Comparison of ENCODE assay signal across 8 cellular contexts in the genomic region with DNA sequence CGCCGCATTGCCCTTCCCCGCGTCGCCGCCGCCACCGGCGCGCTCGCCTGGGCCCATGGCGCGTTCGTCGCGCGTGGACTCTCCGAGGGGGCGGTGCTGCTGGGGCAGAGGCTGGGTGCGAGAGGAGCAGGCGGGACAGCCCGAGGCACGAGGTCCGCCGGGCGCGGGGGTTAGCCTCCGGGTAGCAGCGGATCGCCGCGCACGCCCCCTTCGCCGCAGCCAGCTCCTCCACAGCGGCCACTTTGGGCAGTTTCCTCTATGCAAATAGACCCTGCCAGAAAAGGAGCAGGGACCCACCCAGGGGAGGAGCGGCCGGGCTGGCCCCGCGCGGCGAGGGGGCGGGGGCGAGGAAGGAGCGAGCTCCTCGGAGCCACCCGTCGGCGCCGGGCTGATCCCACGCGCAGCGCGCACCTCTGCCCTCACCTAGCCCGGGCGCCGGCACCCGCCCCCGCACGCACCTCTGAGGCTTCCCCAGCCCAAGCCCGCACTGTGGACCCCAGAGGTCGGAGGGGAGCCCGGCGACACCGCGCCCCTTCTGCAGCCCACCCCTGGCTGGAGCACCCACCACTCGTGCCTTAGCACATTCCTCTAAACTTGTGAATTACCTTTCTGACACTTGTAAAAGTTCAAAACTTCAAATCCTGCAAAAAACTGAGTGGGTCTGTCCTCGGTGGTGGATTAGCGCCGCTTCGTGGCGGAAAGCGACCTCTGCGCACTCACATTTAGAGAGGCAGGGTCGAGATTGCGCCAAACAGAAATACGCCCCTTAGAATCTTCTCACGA. TPM values are rescaled to one million over a fixed set of nuclear protein-coding genes. Genes with fewer than 3 reads are reported as not detected.
DNase-seq lines count a peak whose midpoint lies in the region; ATAC-seq and TF ChIP-seq lines count a peak whose summit lies in the region.

A gene (minus strand): TSS at position 253 of the 783 bp plus-strand sequence.

- H3K27me3 ChIP-seq in upper lobe of left lung, result peaks cover 0 to 9% (median 4%) of the 10 kb centered on the region in 4 donors

- TF ChIP-seq CTCF in fibroblast of villous mesenchyme (IDR thresholded peaks at IDR 0.05; ENCODE audit: insufficient read depth, low read depth, low read length) (peak; percentile 70), upper lobe of left lung (IDR thresholded peaks at IDR 0.05) (peak in 5 of 6 experiments; percentile 37 to 61 (median 51))

- peak within 1 kb of the TSS in 1 of 4 donors; percentile 14 for H3K27ac ChIP-seq in upper lobe of left lung

- DNase-seq in DMS79 treated with DMSO at 0.1 percent for 48 hours (lab: John Stamatoyannopoulos, UW) (peak; percentile 6), DMS79 (lab: John Stamatoyannopoulos, UW) (no peak), NCI-H345 (lab: John Stamatoyannopoulos, UW) (peak; percentile 23), fibroblast of villous mesenchyme (ENCODE audit: low read depth) (peak; percentile 50), upper lobe of left lung (peak; percentile 60 to 91), HCEC 1CT (no peak)
- DNase-seq in natural killer cell treated with Interleukin-12 subunit alpha and Interleukin-12 subunit beta and Interleukin-15 and Interleukin-18, amount 100 ng/mL, for 72 hours (ENCODE audit: low spot score), result peak; percentile 84

- TF ChIP-seq EP300 in upper lobe of left lung (IDR thresholded peaks at IDR 0.05), result no peak

- no peak for TF ChIP-seq POLR2A in upper lobe of left lung (IDR thresholded peaks at IDR 0.05)

- H3K27ac Mint-ChIP-seq in activated T-helper 17 cell treated with anti-CD3 and anti-CD28 coated beads, Interleukin-2, amount 50 U/mL, for 72 hours, result no peak within 1 kb of the TSS
- no peak within 1 kb of the TSS for H3K27ac Mint-ChIP-seq in natural killer cell treated with Interleukin-12 subunit alpha and Interleukin-12 subunit beta and Interleukin-15 and Interleukin-18, amount 100 ng/mL, for 72 hours

- peaks cover 35% of the 10 kb centered on the region for H3K27me3 Mint-ChIP-seq in activated T-helper 17 cell treated with anti-CD3 and anti-CD28 coated beads, Interleukin-2, amount 50 U/mL, for 72 hours
- H3K27me3 Mint-ChIP-seq in natural killer cell treated with Interleukin-12 subunit alpha and Interleukin-12 subunit beta and Interleukin-15 and Interleukin-18, amount 100 ng/mL, for 72 hours, result peaks cover 37 to 48% of the 10 kb centered on the region in 2 donors

- 2 to 3% methylated on average over 11 to 43 of the region's 78 CpGs for WGBS in upper lobe of left lung, 2 donors

- no peaks in the 10 kb centered on the region for H3K36me3 ChIP-seq in upper lobe of left lung

- peak within 1 kb of the TSS; percentile 47 for H3K4me3 ChIP-seq in fibroblast of villous mesenchyme (ENCODE audit: low read depth, low read length)
- H3K4me3 ChIP-seq in upper lobe of left lung, result peak within 1 kb of the TSS; percentile 3 to 63 (median 48)

- H3K4me1 Mint-ChIP-seq in activated T-helper 17 cell treated with anti-CD3 and anti-CD28 coated beads, Interleukin-2, amount 50 U/mL, for 72 hours, result no peaks in the 10 kb centered on the region
- peaks cover 6 to 10% of the 10 kb centered on the region in 2 donors for H3K4me1 Mint-ChIP-seq in natural killer cell treated with Interleukin-12 subunit alpha and Interleukin-12 subunit beta and Interleukin-15 and Interleukin-18, amount 100 ng/mL, for 72 hours (ENCODE audit: low read depth in 2 of 2)

- H3K9me3 ChIP-seq in upper lobe of left lung, result peaks cover 0 to 12% (median 5%) of the 10 kb centered on the region in 4 donors

- H3K9me3 Mint-ChIP-seq in activated T-helper 17 cell treated with anti-CD3 and anti-CD28 coated beads, Interleukin-2, amount 50 U/mL, for 72 hours, result peaks cover 14% of the 10 kb centered on the region
- peaks cover 8% of the 10 kb centered on the region for H3K9me3 Mint-ChIP-seq in natural killer cell treated with Interleukin-12 subunit alpha and Interleukin-12 subunit beta and Interleukin-15 and Interleukin-18, amount 100 ng/mL, for 72 hours

- H3K36me3 Mint-ChIP-seq in activated T-helper 17 cell treated with anti-CD3 and anti-CD28 coated beads, Interleukin-2, amount 50 U/mL, for 72 hours (ENCODE audit: low read depth), result peaks cover 16% of the 10 kb centered on the region
- peaks cover 17% of the 10 kb centered on the region for H3K36me3 Mint-ChIP-seq in natural killer cell treated with Interleukin-12 subunit alpha and Interleukin-12 subunit beta and Interleukin-15 and Interleukin-18, amount 100 ng/mL, for 72 hours

- peak; percentile 59 for ATAC-seq in activated T-helper 17 cell treated with anti-CD3 and anti-CD28 coated beads, Interleukin-2, amount 50 U/mL, for 72 hours (replicated peaks)
- peak; percentile 84 to 92 for ATAC-seq in natural killer cell treated with Interleukin-12 subunit alpha and Interleukin-12 subunit beta and Interleukin-15 and Interleukin-18, amount 100 ng/mL, for 72 hours
- ATAC-seq in upper lobe of left lung (ENCODE audit: low FRiP score in 2 of 2), result peak; percentile 19 to 82

- H3K4me1 ChIP-seq in upper lobe of left lung, result peaks cover 15 to 36% (median 19%) of the 10 kb centered on the region in 4 donors

- H3K4me3 Mint-ChIP-seq in activated T-helper 17 cell treated with anti-CD3 and anti-CD28 coated beads, Interleukin-2, amount 50 U/mL, for 72 hours, result peak within 1 kb of the TSS; percentile 50
- H3K4me3 Mint-ChIP-seq in natural killer cell treated with Interleukin-12 subunit alpha and Interleukin-12 subunit beta and Interleukin-15 and Interleukin-18, amount 100 ng/mL, for 72 hours, result peak within 1 kb of the TSS; percentile 58

RNA-seq across cellular contexts. Expression of the gene that starts here (rescaled TPM):
- total RNA-seq in activated T-helper 17 cell treated with anti-CD3 and anti-CD28 coated beads, Interleukin-2, amount 50 U/mL, for 72 hours, result under 1 TPM; 0.16 to 0.24 TPM
- total RNA-seq in fibroblast of villous mesenchyme, result not detected in 2 replicates
- total RNA-seq in natural killer cell treated with Interleukin-12 subunit alpha and Interleukin-12 subunit beta and Interleukin-15 and Interleukin-18, amount 100 ng/mL, for 72 hours, result under 1 TPM; 0.17 to 0.19 TPM
- total RNA-seq in upper lobe of left lung, result 1 to 10 TPM in 5 of 6 donors, under 1 TPM in 1; 0.61 to 3.1 (median 1.5) TPM

Comparison
In these comparisons a context has a peak if more than half of its experiments do, and no peak if none do; other contexts are left out.
1. DNase-seq: peak in DMS79 treated with DMSO at 0.1 percent for 48 hours (single experiment), NCI-H345 (single experiment) and upper lobe of left lung (2 of 2); none in DMS79 (single experiment) and HCEC 1CT (single experiment).
2. Peak in ATAC-seq in activated T-helper 17 cell treated with anti-CD3 and anti-CD28 coated beads, Interleukin-2, amount 50 U/mL, for 72 hours; RNA of the gene not detected or under 1 TPM.
3. Peak in DNase-seq and H3K4me3 ChIP-seq in fibroblast of villous mesenchyme; RNA of the gene not detected or under 1 TPM.
4. Peak in DNase-seq and ATAC-seq in natural killer cell treated with Interleukin-12 subunit alpha and Interleukin-12 subunit beta and Interleukin-15 and Interleukin-18, amount 100 ng/mL, for 72 hours; RNA of the gene not detected or under 1 TPM.
5. Peak in every context shown above with its lines, with median percentiles within 50 percentile points of each other: ATAC-seq.